In the genomic region with DNA sequence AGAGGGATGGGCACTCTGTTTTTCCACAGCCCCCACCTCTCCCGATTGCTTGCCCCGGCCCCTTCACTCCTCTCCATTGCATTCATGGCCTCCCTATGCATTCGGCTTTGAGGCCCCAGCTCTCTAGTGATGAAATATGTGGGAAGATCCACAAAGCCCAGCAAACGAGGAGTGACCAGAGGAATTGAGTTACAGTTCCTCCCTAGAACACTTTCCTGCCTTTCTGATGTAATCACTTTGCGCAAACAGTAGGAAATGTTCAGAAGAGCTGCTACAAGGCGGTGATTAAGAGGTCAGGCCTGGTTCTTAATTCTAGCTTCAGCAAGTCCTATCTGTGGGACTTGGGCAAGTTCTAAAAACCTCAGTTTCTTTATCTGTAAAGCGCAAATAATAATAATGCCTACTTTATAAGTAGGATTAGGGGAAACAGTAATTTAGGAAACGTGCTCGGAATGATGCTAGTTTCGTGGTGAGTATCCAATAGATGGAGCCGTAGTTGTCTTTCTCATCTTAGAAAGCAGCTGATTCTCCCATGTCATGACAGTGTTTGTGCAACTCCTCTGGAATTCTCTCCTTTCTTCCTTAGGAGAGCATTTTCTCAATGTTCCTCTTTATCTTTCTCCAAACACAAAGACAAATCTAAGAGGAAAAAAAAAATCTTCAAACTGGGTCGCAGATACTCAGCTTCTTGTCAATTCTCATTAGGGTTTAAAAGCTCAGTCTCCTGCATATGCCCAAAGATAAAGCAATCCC, we compare ENCODE assay signal across 1 cellular context.
TF ChIP-seq lines count a peak whose summit lies in the region.

No MANE protein-coding gene starts in this region.

TF ChIP-seq in HEK293, 187 proteins besides CTCF, POLR2A, EP300 and RAD21 (continued from another document):
- TF ChIP-seq, protein P1, sequence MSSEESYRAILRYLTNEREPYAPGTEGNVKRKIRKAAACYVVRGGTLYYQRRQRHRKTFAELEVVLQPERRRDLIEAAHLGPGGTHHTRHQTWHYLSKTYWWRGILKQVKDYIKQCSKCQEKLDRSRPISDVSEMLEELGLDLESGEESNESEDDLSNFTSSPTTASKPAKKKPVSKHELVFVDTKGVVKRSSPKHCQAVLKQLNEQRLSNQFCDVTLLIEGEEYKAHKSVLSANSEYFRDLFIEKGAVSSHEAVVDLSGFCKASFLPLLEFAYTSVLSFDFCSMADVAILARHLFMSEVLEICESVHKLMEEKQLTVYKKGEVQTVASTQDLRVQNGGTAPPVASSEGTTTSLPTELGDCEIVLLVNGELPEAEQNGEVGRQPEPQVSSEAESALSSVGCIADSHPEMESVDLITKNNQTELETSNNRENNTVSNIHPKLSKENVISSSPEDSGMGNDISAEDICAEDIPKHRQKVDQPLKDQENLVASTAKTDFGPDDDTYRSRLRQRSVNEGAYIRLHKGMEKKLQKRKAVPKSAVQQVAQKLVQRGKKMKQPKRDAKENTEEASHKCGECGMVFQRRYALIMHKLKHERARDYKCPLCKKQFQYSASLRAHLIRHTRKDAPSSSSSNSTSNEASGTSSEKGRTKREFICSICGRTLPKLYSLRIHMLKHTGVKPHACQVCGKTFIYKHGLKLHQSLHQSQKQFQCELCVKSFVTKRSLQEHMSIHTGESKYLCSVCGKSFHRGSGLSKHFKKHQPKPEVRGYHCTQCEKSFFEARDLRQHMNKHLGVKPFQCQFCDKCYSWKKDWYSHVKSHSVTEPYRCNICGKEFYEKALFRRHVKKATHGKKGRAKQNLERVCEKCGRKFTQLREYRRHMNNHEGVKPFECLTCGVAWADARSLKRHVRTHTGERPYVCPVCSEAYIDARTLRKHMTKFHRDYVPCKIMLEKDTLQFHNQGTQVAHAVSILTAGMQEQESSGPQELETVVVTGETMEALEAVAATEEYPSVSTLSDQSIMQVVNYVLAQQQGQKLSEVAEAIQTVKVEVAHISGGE (tag by site-specific recombination; conservative IDR thresholded peaks at IDR 0.05; ENCODE audit: low read depth) = no peak
- TF ChIP-seq TRIM28 (IDR thresholded peaks at IDR 0.05; ENCODE audit: borderline replicate concordance, low read length) = peak; percentile 28; the same call in 1 of the 2 replicates
- no peak for TF ChIP-seq ZNF214 (tag by site-specific recombination; IDR thresholded peaks at IDR 0.05; ENCODE audit: borderline replicate concordance)
- TF ChIP-seq KLF17 (tag by site-specific recombination; IDR thresholded peaks at IDR 0.05) = peak; percentile 67; the same call in 1 of the 2 replicates
- TF ChIP-seq MEIS1 (CRISPR knock-in tag; IDR thresholded peaks at IDR 0.05; ENCODE audit: borderline replicate concordance) = no peak
- no peak for TF ChIP-seq ZNF654 (tag by site-specific recombination; IDR thresholded peaks at IDR 0.05; ENCODE audit: low read depth)
- peak; percentile 86 for TF ChIP-seq WT1 (tag by site-specific recombination; IDR thresholded peaks at IDR 0.05)
- TF ChIP-seq, protein P2, sequence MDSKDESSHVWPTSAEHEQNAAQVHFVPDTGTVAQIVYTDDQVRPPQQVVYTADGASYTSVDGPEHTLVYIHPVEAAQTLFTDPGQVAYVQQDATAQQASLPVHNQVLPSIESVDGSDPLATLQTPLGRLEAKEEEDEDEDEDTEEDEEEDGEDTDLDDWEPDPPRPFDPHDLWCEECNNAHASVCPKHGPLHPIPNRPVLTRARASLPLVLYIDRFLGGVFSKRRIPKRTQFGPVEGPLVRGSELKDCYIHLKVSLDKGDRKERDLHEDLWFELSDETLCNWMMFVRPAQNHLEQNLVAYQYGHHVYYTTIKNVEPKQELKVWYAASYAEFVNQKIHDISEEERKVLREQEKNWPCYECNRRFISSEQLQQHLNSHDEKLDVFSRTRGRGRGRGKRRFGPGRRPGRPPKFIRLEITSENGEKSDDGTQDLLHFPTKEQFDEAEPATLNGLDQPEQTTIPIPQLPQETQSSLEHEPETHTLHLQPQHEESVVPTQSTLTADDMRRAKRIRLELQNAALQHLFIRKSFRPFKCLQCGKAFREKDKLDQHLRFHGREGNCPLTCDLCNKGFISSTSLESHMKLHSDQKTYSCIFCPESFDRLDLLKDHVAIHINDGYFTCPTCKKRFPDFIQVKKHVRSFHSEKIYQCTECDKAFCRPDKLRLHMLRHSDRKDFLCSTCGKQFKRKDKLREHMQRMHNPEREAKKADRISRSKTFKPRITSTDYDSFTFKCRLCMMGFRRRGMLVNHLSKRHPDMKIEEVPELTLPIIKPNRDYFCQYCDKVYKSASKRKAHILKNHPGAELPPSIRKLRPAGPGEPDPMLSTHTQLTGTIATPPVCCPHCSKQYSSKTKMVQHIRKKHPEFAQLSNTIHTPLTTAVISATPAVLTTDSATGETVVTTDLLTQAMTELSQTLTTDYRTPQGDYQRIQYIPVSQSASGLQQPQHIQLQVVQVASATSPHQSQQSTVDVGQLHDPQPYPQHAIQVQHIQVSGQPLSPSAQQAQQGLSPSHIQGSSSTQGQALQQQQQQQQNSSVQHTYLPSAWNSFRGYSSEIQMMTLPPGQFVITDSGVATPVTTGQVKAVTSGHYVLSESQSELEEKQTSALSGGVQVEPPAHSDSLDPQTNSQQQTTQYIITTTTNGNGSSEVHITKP (tag by site-specific recombination; IDR thresholded peaks at IDR 0.05) = peak; percentile 38; the same call in 1 of the 2 replicates
- TF ChIP-seq ZNF416 (tag by site-specific recombination; IDR thresholded peaks at IDR 0.05) = no peak
- no peak for TF ChIP-seq ZNF792 (tag by site-specific recombination; IDR thresholded peaks at IDR 0.05)
- TF ChIP-seq, protein P3, sequence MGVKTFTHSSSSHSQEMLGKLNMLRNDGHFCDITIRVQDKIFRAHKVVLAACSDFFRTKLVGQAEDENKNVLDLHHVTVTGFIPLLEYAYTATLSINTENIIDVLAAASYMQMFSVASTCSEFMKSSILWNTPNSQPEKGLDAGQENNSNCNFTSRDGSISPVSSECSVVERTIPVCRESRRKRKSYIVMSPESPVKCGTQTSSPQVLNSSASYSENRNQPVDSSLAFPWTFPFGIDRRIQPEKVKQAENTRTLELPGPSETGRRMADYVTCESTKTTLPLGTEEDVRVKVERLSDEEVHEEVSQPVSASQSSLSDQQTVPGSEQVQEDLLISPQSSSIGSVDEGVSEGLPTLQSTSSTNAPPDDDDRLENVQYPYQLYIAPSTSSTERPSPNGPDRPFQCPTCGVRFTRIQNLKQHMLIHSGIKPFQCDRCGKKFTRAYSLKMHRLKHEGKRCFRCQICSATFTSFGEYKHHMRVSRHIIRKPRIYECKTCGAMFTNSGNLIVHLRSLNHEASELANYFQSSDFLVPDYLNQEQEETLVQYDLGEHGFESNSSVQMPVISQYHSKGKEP (tag by site-specific recombination; IDR thresholded peaks at IDR 0.05) = no peak
- no peak for TF ChIP-seq GLI2 (tag by site-specific recombination; IDR thresholded peaks at IDR 0.05; ENCODE audit: borderline replicate concordance, low read depth)
- TF ChIP-seq ZSCAN18 (tag by site-specific recombination; IDR thresholded peaks at IDR 0.05) = no peak
- no peak for TF ChIP-seq ZNF610 (tag by site-specific recombination; IDR thresholded peaks at IDR 0.05; ENCODE audit: borderline replicate concordance)
- TF ChIP-seq ZBTB8A (tag by site-specific recombination; IDR thresholded peaks at IDR 0.05) = no peak
- no peak for TF ChIP-seq ZNF335 (tag by site-specific recombination; conservative IDR thresholded peaks at IDR 0.05)
- TF ChIP-seq ZNF426 (tag by site-specific recombination; IDR thresholded peaks at IDR 0.05) = no peak
- no peak for TF ChIP-seq ZNF529 (tag by site-specific recombination; IDR thresholded peaks at IDR 0.05; ENCODE audit: insufficient replicate concordance)
- TF ChIP-seq ZEB2 (tag by site-specific recombination; IDR thresholded peaks at IDR 0.05) = 0 out of 2 replicates have a peak, but pooled peaks have one; percentile 27
- no peak for TF ChIP-seq MZF1 (tag by site-specific recombination; IDR thresholded peaks at IDR 0.05; ENCODE audit: borderline replicate concordance)
- no peak for TF ChIP-seq ZNF621 (tag by site-specific recombination; IDR thresholded peaks at IDR 0.05)
- TF ChIP-seq ZNF660 (tag by site-specific recombination; IDR thresholded peaks at IDR 0.05) = no peak
